8 cellular contexts compared by ENCODE assay signal in the genomic region with DNA sequence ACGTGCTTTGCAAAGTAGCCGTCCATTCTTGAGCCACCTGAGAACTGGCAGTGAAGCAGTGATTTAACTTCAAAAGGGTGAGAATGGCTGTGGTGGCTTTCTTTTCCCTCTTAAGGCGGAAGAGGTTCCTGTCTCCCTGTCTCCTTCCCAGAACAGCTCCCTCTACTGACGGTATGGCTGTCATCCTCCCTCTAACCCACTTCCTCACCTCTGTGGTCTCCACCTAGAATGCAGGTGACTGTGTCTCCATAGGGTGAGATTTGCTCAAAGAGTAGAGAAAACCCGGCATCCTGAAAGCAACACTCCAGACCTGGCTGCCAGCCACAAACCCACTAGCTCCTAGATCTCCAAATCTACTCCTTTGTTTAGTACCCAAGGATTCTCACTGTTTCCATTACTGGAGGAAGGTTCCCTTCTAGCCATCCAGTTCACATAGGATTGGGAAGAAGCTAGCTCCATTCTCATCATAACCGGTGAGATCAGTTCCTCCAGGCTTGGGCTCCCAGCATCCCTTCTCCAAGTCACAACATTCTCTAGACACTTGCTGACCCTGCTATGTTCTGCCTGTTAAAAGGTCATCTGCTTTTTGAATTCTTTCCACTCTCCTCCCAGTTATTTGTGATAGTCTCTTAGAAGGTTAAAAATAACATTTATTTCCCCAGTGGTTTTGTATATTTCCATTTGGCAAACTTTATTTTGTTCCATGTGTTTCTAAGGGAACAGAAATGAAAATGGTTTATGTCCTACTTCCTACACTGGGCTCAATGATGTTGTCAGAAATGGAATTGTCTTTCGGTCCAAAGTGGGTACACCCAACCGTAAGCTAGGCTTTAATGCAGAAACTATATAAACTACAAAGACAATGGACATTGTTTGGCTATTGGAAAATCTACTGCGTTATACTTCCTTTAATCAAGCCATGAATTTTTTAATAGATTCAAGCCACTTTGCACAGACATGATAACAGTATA.
DNase-seq lines count a peak whose midpoint lies in the region; ATAC-seq and TF ChIP-seq lines count a peak whose summit lies in the region.

No MANE protein-coding gene starts in this region.

- H3K4me1 ChIP-seq in OCI-LY7 (ENCODE audit: insufficient read depth, low read length, poor library complexity, severe bottlenecking) (peaks cover 59% of the 10 kb centered on the region), stomach (peaks cover 12 to 34% (median 26%) of the 10 kb centered on the region in 4 donors), neuronal stem cell (ENCODE audit: control insufficient read depth in 2 of 2, insufficient read depth in 1 of 2, low read depth in 1 of 2, low read length in 2 of 2) (peaks cover 2 to 7% of the 10 kb centered on the region in 2 donors)

- no peaks in the 10 kb centered on the region for H3K79me2 ChIP-seq in OCI-LY7 (ENCODE audit: insufficient read depth, low read depth, low read length)

- POLR2A ChIA-PET in OCI-LY7 (lab: Charles Lee) = interaction anchor here (0.6 to 7.4 kb wide), 6 partner anchors 9 to 443 kb away, joined by 3 to 49 read pairs (median 3); no protein-coding TSS in a partner anchor

- TF ChIP-seq POLR2A in stomach (IDR thresholded peaks at IDR 0.05) = no peak

- no peak for ATAC-seq in HG03565 (IDR thresholded peaks at IDR 0.05; ENCODE audit: unreplicated experiment)

- H2BK12ac ChIP-seq in neuronal stem cell (ENCODE audit: low read length) = no peak overlapping the region

- no peak overlapping the region for H2AK5ac ChIP-seq in neuronal stem cell (ENCODE audit: low read depth, low read length)

- WGBS in stomach, 5 donors = 66 to 74% (median 73%) methylated on average over 9 of the region's 9 CpGs
- WGBS in neuronal stem cell (ENCODE audit: extremely low coverage in 2 of 2, insufficient read length in 2 of 2, insufficient replicate concordance in 1 of 2), 2 donors = no CpG with 5 or more reads among the region's 9 CpGs

- H3K14ac ChIP-seq in neuronal stem cell (ENCODE audit: low read length) = no peak overlapping the region

- H3K9me3 ChIP-seq in OCI-LY7 (ENCODE audit: low read length) (no peaks in the 10 kb centered on the region), stomach (no peaks in the 10 kb centered on the region), neuronal stem cell (replicated peaks in 1 of 2; ENCODE audit: control insufficient read depth in 2 of 2, insufficient read depth in 1 of 2, low read depth in 1 of 2, low read length in 2 of 2) (no peaks in the 10 kb centered on the region)

- H2AFZ ChIP-seq in OCI-LY7 (ENCODE audit: low read length) = peak overlapping the region; percentile 75
- no peak overlapping the region for H2AFZ ChIP-seq in neuronal stem cell (ENCODE audit: low read length)

- peaks cover 49% of the 10 kb centered on the region for H3K4me1 Mint-ChIP-seq in activated T-cell treated with anti-CD3 and anti-CD28 coated beads, Interleukin-2, amount 50 U/mL, for 24 hours (ENCODE audit: low read depth)

- no peak overlapping the region for H3K27ac ChIP-seq in OCI-LY7 (ENCODE audit: low read depth, low read length, poor library complexity, severe bottlenecking)
- H3K27ac ChIP-seq in stomach = peak overlapping the region in 4 of 5 donors; percentile 21 to 95 (median 94)
- no peak overlapping the region for H3K27ac ChIP-seq in neuronal stem cell (replicated peaks; ENCODE audit: low read length)

- H2BK15ac ChIP-seq in neuronal stem cell (ENCODE audit: low read length) = no peak overlapping the region

- BruUV-seq in OCI-LY7 (replicated peaks; lab: Mats Ljungman, UMichigan) = no TSS peak

- intact Hi-C loops in OCI-LY7 (cut with micrococcal nuclease; ENCODE audit: unreplicated experiment) (loop anchor here (1.0 to 5.0 kb wide), 2 partner anchors 23 to 444 kb away; a partner anchor contains a TSS), stomach (cut with DNase I; ENCODE audit: low total_unique reads) (no loop called here)

- H4K8ac ChIP-seq in neuronal stem cell (ENCODE audit: low read depth, low read length) = no peak overlapping the region

- H3K23ac ChIP-seq in neuronal stem cell (ENCODE audit: low read depth, low read length, poor library complexity) = no peak overlapping the region

- H3K27me3 ChIP-seq in stomach (no peaks in the 10 kb centered on the region), neuronal stem cell (ENCODE audit: control insufficient read depth in 3 of 3, insufficient read depth in 3 of 3, low read depth in 1 of 3, low read length in 3 of 3) (peaks cover 0 to 4% (median 0%) of the 10 kb centered on the region in 3 experiments)

- TF ChIP-seq CTCF in OCI-LY7 (conservative IDR thresholded peaks at IDR 0.05; ENCODE audit: low read length) (peak; percentile 91), fibroblast of pulmonary artery (IDR thresholded peaks at IDR 0.05; ENCODE audit: low read length, missing control alignments) (peak; percentile 23), stomach (IDR thresholded peaks at IDR 0.05) (peak in 4 of 7 experiments; percentile 6 to 36 (median 30))

- no peaks in the 10 kb centered on the region for H3K9me3 Mint-ChIP-seq in activated T-cell treated with anti-CD3 and anti-CD28 coated beads, Interleukin-2, amount 50 U/mL, for 24 hours

- CTCF ChIA-PET in OCI-LY7 (lab: Charles Lee; ENCODE audit: unreplicated experiment) = interaction anchor here (1.1 kb wide), 1 partner anchor 22 kb away, joined by 3 read pairs; no protein-coding TSS in a partner anchor

- peak; percentile 26 for DNase-seq in activated T-cell treated with anti-CD3 and anti-CD28 coated beads, Interleukin-2, amount 50 U/mL, for 1 hour
- DNase-seq in activated T-cell treated with anti-CD3 and anti-CD28 coated beads, Interleukin-2, amount 50 U/mL, for 24 hours = no peak
- DNase-seq in OCI-LY7 (ENCODE audit: low spot score) (peak; percentile 47), fibroblast of pulmonary artery (ENCODE audit: low read depth) (no peak), stomach (no peak), neuronal stem cell (ENCODE audit: low spot score) (no peak)
- DNase-seq in activated effector memory CD4-positive, alpha-beta T cell treated with Interleukin-2 at 50 U/mL for 16 hours = no peak

- H3K36me3 ChIP-seq in OCI-LY7 (ENCODE audit: insufficient read depth, low read length) (no peaks in the 10 kb centered on the region), stomach (no peaks in the 10 kb centered on the region), neuronal stem cell (replicated peaks in 1 of 2; ENCODE audit: control insufficient read depth in 2 of 2, insufficient read depth in 2 of 2, low read length in 2 of 2) (no peaks in the 10 kb centered on the region)

- H3K4me2 ChIP-seq in OCI-LY7 (ENCODE audit: low read length) (peak overlapping the region; percentile 89; the same call in 1 of the 2 replicates), neuronal stem cell (ENCODE audit: insufficient read depth, low read length, poor library complexity, severe bottlenecking) (no peak overlapping the region)

- no peaks in the 10 kb centered on the region for H4K20me1 ChIP-seq in OCI-LY7 (ENCODE audit: insufficient read depth, low read length)

- H3K36me3 Mint-ChIP-seq in activated T-cell treated with anti-CD3 and anti-CD28 coated beads, Interleukin-2, amount 50 U/mL, for 24 hours (ENCODE audit: low read depth) = no peaks in the 10 kb centered on the region

- H3K9ac ChIP-seq in neuronal stem cell (ENCODE audit: low read depth, low read length, poor library complexity) = no peak overlapping the region

- H3K27me3 Mint-ChIP-seq in activated T-cell treated with anti-CD3 and anti-CD28 coated beads, Interleukin-2, amount 50 U/mL, for 24 hours = no peaks in the 10 kb centered on the region

- H2BK120ac ChIP-seq in neuronal stem cell (ENCODE audit: low read depth, low read length) = no peak overlapping the region

- H2BK5ac ChIP-seq in neuronal stem cell (ENCODE audit: low read length) = no peak overlapping the region

- no peaks in the 10 kb centered on the region for H3K9me2 ChIP-seq in OCI-LY7 (ENCODE audit: insufficient read depth, low read length)

- no peak overlapping the region for H3K4me3 ChIP-seq in OCI-LY7 (ENCODE audit: low read depth, low read length, poor library complexity, severe bottlenecking)
- no peak overlapping the region for H3K4me3 ChIP-seq in fibroblast of pulmonary artery (replicated peaks; ENCODE audit: low read depth, low read length)
- no peak overlapping the region for H3K4me3 ChIP-seq in stomach
- no peak overlapping the region for H3K4me3 ChIP-seq in neuronal stem cell (ENCODE audit: low read length in 2 of 2)

- H4K91ac ChIP-seq in neuronal stem cell (ENCODE audit: low read depth, low read length, poor library complexity) = no peak overlapping the region

- H3K18ac ChIP-seq in neuronal stem cell (ENCODE audit: low read length) = no peak overlapping the region

- no peak overlapping the region for H3K4ac ChIP-seq in neuronal stem cell (ENCODE audit: low read length)

- no peak overlapping the region for H3K27ac Mint-ChIP-seq in activated T-cell treated with anti-CD3 and anti-CD28 coated beads, Interleukin-2, amount 50 U/mL, for 24 hours

- TF ChIP-seq EP300 in stomach (IDR thresholded peaks at IDR 0.05) = no peak

- no peak overlapping the region for H3K4me3 Mint-ChIP-seq in activated T-cell treated with anti-CD3 and anti-CD28 coated beads, Interleukin-2, amount 50 U/mL, for 24 hours

- H3K79me1 ChIP-seq in neuronal stem cell (ENCODE audit: low read depth, low read length) = no peaks in the 10 kb centered on the region

Comparison
In these comparisons a context has a peak if more than half of its experiments do, and no peak if none do; other contexts are left out.
1. DNase-seq: peak in activated T-cell treated with anti-CD3 and anti-CD28 coated beads, Interleukin-2, amount 50 U/mL, for 1 hour (single experiment) and OCI-LY7 (single experiment); none in activated T-cell treated with anti-CD3 and anti-CD28 coated beads, Interleukin-2, amount 50 U/mL, for 24 hours (single experiment), fibroblast of pulmonary artery (single experiment), stomach (single experiment), activated effector memory CD4-positive, alpha-beta T cell treated with Interleukin-2 at 50 U/mL for 16 hours (single experiment) and neuronal stem cell (single experiment).
2. H3K27ac ChIP-seq: peak in stomach (4 of 5); none in OCI-LY7 (single experiment) and neuronal stem cell (single experiment).
3. CTCF ChIP-seq: peak in every context shown above with its lines; median percentile 91 in OCI-LY7; 30 in stomach; 23 in fibroblast of pulmonary artery.